In genomic region chr18:37714621-37715020, GRCh38 we compare ENCODE assay signal across 16 cellular contexts.
DNase-seq lines count a peak whose midpoint lies in the region; ATAC-seq and TF ChIP-seq lines count a peak whose summit lies in the region.
"Had no signal": no experiment of that assay in that cellular context is flagged by ENCODE, and none has a peak within 500 bp of the region (broad histone marks: within the 10 kb centered on the region; RNA-seq: fewer than 3 reads in every experiment).

No MANE protein-coding gene starts in this region.

- H3K4me1 ChIP-seq in prostate gland (replicated peaks) = no peaks in the 10 kb centered on the region
- peaks cover 6% of the 10 kb centered on the region for H3K4me1 ChIP-seq in body of pancreas

- TF ChIP-seq CTCF in prostate gland (IDR thresholded peaks at IDR 0.05) (no peak), body of pancreas (IDR thresholded peaks at IDR 0.05) (no peak)

- no peaks in the 10 kb centered on the region for H3K27me3 ChIP-seq in prostate gland (replicated peaks; ENCODE audit: insufficient read depth)
- H3K27me3 ChIP-seq in body of pancreas = no peaks in the 10 kb centered on the region
- H3K27me3 ChIP-seq: BLaER1 treated with 17β-estradiol and CSF1 and Interleukin-3, amounts not matched to agents 10 nM and 100 nM had no signal

- intact Hi-C loops in prostate gland (cut with DNase I) = no loop called here
- intact Hi-C loops in body of pancreas (cut with DNase I) = no loop called here

- peak; percentile 14 to 50 for DNase-seq in NCI-H446 (lab: John Stamatoyannopoulos, UW)
- DNase-seq in NCI-H446 treated with DMSO at 0.1 percent for 48 hours (lab: John Stamatoyannopoulos, UW) = no peak
- peak; percentile 78 for DNase-seq in G401 (ENCODE audit: low spot score)
- peak; percentile 63 for DNase-seq in NCI-H69 (lab: John Stamatoyannopoulos, UW)
- DNase-seq in prostate gland (ENCODE audit: low spot score) = no peak
- DNase-seq in activated T-cell treated with anti-CD3 and anti-CD28 coated beads, Interleukin-2, amount 50 U/mL, for 1 hour = no peak
- no peak for DNase-seq in body of pancreas
- DNase-seq: 8988T; AML-193; CD4-positive, CD25-positive, alpha-beta regulatory T cell; DND-41; GF-D8; HCEC 1CT; HFFc6 had no signal

- no peak overlapping the region for H3K27ac ChIP-seq in prostate gland
- H3K27ac ChIP-seq in body of pancreas = no peak overlapping the region
- H3K27ac ChIP-seq: BLaER1 treated with 17β-estradiol and CSF1 and Interleukin-3, amounts not matched to agents 10 nM and 100 nM had no signal

- in situ Hi-C loops in G401 (cut with HindIII; ENCODE audit: low sequenced_read_pairs) = no loop called here

- WGBS in prostate gland = 49% methylated on average over 4 of the region's 4 CpGs
- WGBS in body of pancreas, 2 donors = 50 to 52% methylated on average over 4 of the region's 4 CpGs

- H3K4me3 ChIP-seq in prostate gland = no peak overlapping the region
- no peak overlapping the region for H3K4me3 ChIP-seq in body of pancreas
- H3K4me3 ChIP-seq: BLaER1 treated with 17β-estradiol and CSF1 and Interleukin-3, amounts not matched to agents 10 nM and 100 nM had no signal

- no peaks in the 10 kb centered on the region for H3K36me3 ChIP-seq in prostate gland
- H3K36me3 ChIP-seq in body of pancreas (replicated peaks in 1 of 2; ENCODE audit: insufficient read depth in 1 of 2, low read depth in 2 of 2) = no peaks in the 10 kb centered on the region
- H3K36me3 ChIP-seq: BLaER1 treated with 17β-estradiol and CSF1 and Interleukin-3, amounts not matched to agents 10 nM and 100 nM had no signal

- H3K9me3 ChIP-seq in prostate gland (no peaks in the 10 kb centered on the region), body of pancreas (no peaks in the 10 kb centered on the region)
- H3K9me3 ChIP-seq: BLaER1 treated with 17β-estradiol and CSF1 and Interleukin-3, amounts not matched to agents 10 nM and 100 nM had no signal

- no peak for TF ChIP-seq POLR2A in prostate gland (IDR thresholded peaks at IDR 0.05)
- TF ChIP-seq POLR2A in body of pancreas (IDR thresholded peaks at IDR 0.05) = no peak

- no peak for ATAC-seq in body of pancreas
- ATAC-seq: HepG2 had no signal

Comparison
In these comparisons a context has a peak if more than half of its experiments do, and no peak if none do; other contexts are left out.
1. DNase-seq: peak in NCI-H446 (2 of 2), G401 (single experiment) and NCI-H69 (single experiment); none in NCI-H446 treated with DMSO at 0.1 percent for 48 hours (single experiment), prostate gland (single experiment), activated T-cell treated with anti-CD3 and anti-CD28 coated beads, Interleukin-2, amount 50 U/mL, for 1 hour (single experiment) and body of pancreas (0 of 4).